1 cellular context compared by ENCODE assay signal in genomic region chr1:203795382-203796222, GRCh38.
TF ChIP-seq lines count a peak whose summit lies in the region.

Gene ZBED6 (plus strand): TSS chr1:203795623. CDS start chr1:203797523, 1,900 bp downstream.
Gene ZC3H11A (plus strand): TSS chr1:203795623. CDS start chr1:203817071, 21,448 bp downstream.

TF ChIP-seq in HepG2, 621 proteins besides CTCF, POLR2A, EP300 and RAD21 (continued from another document and continues in another):
- TF ChIP-seq ZHX1 (CRISPR knock-in tag; IDR thresholded peaks at IDR 0.05; ENCODE audit: low read depth) (peak; percentile 85), NR2F2 (IDR thresholded peaks at IDR 0.05; ENCODE audit: borderline replicate concordance, low read depth) (no peak), SMAD9 (CRISPR knock-in tag; IDR thresholded peaks at IDR 0.05) (no peak), MLLT10 (CRISPR knock-in tag; IDR thresholded peaks at IDR 0.05) (no peak), TEF (CRISPR knock-in tag; IDR thresholded peaks at IDR 0.05) (no peak), ZGPAT (CRISPR knock-in tag; IDR thresholded peaks at IDR 0.05) (peak; percentile 68), ZNF605 (CRISPR knock-in tag; IDR thresholded peaks at IDR 0.05) (no peak; the same call in 1 of the 2 replicates), MTERF4 (CRISPR knock-in tag; IDR thresholded peaks at IDR 0.05) (no peak), ZFP91 (CRISPR knock-in tag; IDR thresholded peaks at IDR 0.05; ENCODE audit: borderline replicate concordance) (peak; percentile 61), ELF1 (CRISPR knock-in tag; IDR thresholded peaks at IDR 0.05) (peak; percentile 71), ZNF317 (CRISPR knock-in tag; IDR thresholded peaks at IDR 0.05) (0 out of 2 replicates have a peak, but pooled peaks have one; percentile 39), DMTF1 (CRISPR knock-in tag; IDR thresholded peaks at IDR 0.05) (no peak), ZNF296 (CRISPR knock-in tag; conservative IDR thresholded peaks at IDR 0.05) (no peak), CHD4 (IDR thresholded peaks at IDR 0.05; ENCODE audit: borderline replicate concordance, low read length) (no peak), SRF (IDR thresholded peaks at IDR 0.05; ENCODE audit: low read depth, low read length) (no peak), EHMT2 (IDR thresholded peaks at IDR 0.05; ENCODE audit: borderline replicate concordance, low read depth, low read length) (no peak), ZKSCAN1 (IDR thresholded peaks at IDR 0.05; ENCODE audit: low read length) (no peak), ZFP36L1 (CRISPR knock-in tag; IDR thresholded peaks at IDR 0.05) (no peak), HNF1A (IDR thresholded peaks at IDR 0.05; ENCODE audit: low read depth) (no peak), HNF1A (CRISPR knock-in tag; IDR thresholded peaks at IDR 0.05; ENCODE audit: borderline replicate concordance) (peak; percentile 20; the same call in 1 of the 2 replicates), CBX5 (CRISPR knock-in tag; IDR thresholded peaks at IDR 0.05; ENCODE audit: borderline replicate concordance) (peak; percentile 57; the same call in 1 of the 2 replicates), ZNF609 (CRISPR knock-in tag; IDR thresholded peaks at IDR 0.05; ENCODE audit: borderline replicate concordance) (no peak), TRAFD1 (CRISPR knock-in tag; IDR thresholded peaks at IDR 0.05; ENCODE audit: borderline replicate concordance) (no peak), KMT2A (CRISPR knock-in tag; IDR thresholded peaks at IDR 0.05) (peak; percentile 67; the same call in 1 of the 2 replicates), ISX (CRISPR knock-in tag; conservative IDR thresholded peaks at IDR 0.05) (no peak), ZEB1 (IDR thresholded peaks at IDR 0.05; ENCODE audit: insufficient replicate concordance, low read depth) (no peak), ZNF180 (CRISPR knock-in tag; IDR thresholded peaks at IDR 0.05; ENCODE audit: borderline replicate concordance, low read depth) (no peak), ZBTB42 (CRISPR knock-in tag; IDR thresholded peaks at IDR 0.05) (peak; percentile 73), RCOR2 (CRISPR knock-in tag; IDR thresholded peaks at IDR 0.05) (no peak), ZSCAN22 (CRISPR knock-in tag; IDR thresholded peaks at IDR 0.05) (no peak), NONO (IDR thresholded peaks at IDR 0.05) (no peak), NONO (CRISPR knock-in tag; conservative IDR thresholded peaks at IDR 0.05) (peak; percentile 47; the same call in 1 of the 2 replicates), TBP (CRISPR knock-in tag; IDR thresholded peaks at IDR 0.05) (no peak), IRF1 (CRISPR knock-in tag; IDR thresholded peaks at IDR 0.05; ENCODE audit: low read depth) (no peak), RFX3 (CRISPR knock-in tag; IDR thresholded peaks at IDR 0.05) (no peak), TARDBP (CRISPR knock-in tag; IDR thresholded peaks at IDR 0.05) (peak; percentile 43; the same call in 1 of the 2 replicates), ZNF572 (CRISPR knock-in tag; IDR thresholded peaks at IDR 0.05) (no peak), PTBP1 (IDR thresholded peaks at IDR 0.05; ENCODE audit: low read depth, low read length, poor library complexity, severe bottlenecking) (no peak)
